Comparison of ENCODE assay signal across 14 cellular contexts in genomic region chr5:15021286-15022046, GRCh38.
DNase-seq lines count a peak whose midpoint lies in the region; ATAC-seq and TF ChIP-seq lines count a peak whose summit lies in the region.
"Had no signal": no experiment of that assay in that cellular context is flagged by ENCODE, and none has a peak within 500 bp of the region (broad histone marks: within the 10 kb centered on the region; RNA-seq: fewer than 3 reads in every experiment).

No MANE protein-coding gene starts in this region.

- H3K27ac ChIP-seq in aorta (ENCODE audit: low read depth in 1 of 2, low read length in 2 of 2) = peak overlapping the region; percentile 62 to 86
- H3K27ac ChIP-seq: prostate gland, transverse colon had no signal

- H3K4me1 ChIP-seq in aorta (ENCODE audit: control insufficient read depth in 1 of 2, insufficient read depth in 2 of 2, low read length in 2 of 2) = peaks cover 6 to 9% of the 10 kb centered on the region in 2 donors
- H3K4me1 ChIP-seq: prostate gland, transverse colon had no signal

- 13 to 14% methylated on average over 8 of the region's 8 CpGs for WGBS in aorta, 2 donors

- no peaks in the 10 kb centered on the region for H3K9me3 ChIP-seq in aorta (ENCODE audit: control insufficient read depth, low read length)
- H3K9me3 ChIP-seq: prostate gland, transverse colon had no signal

- in situ Hi-C loops in astrocyte of the cerebellum (cut with HindIII; ENCODE audit: low sequenced_read_pairs) = no loop called here

- no peak overlapping the region for H3K4me3 ChIP-seq in astrocyte of the cerebellum (ENCODE audit: low read depth, low read length)
- no peak overlapping the region for H3K4me3 ChIP-seq in aorta (ENCODE audit: low read length in 2 of 2)
- H3K4me3 ChIP-seq: prostate gland, transverse colon had no signal

- intact Hi-C loops in Right ventricle myocardium inferior (cut with DNase I) (no loop called here), cardiac septum (cut with DNase I) (no loop called here), aorta (cut with DNase I) (loop anchor here (1.0 to 10.0 kb wide), 2 partner anchors 58 to 243 kb away; no protein-coding TSS in a partner anchor)

- peak; percentile 68 for ATAC-seq in Right ventricle myocardium inferior
- ATAC-seq in aorta (ENCODE audit: low FRiP score) = peak; percentile 51
- ATAC-seq: HCT116 had no signal

- no peak for TF ChIP-seq CTCF in astrocyte of the cerebellum (IDR thresholded peaks at IDR 0.05; ENCODE audit: low read depth, low read length, missing control alignments)

- DNase-seq in Right ventricle myocardium inferior (ENCODE audit: missing footprints) (no peak), cardiac septum (ENCODE audit: low spot score) (no peak), astrocyte of the cerebellum (ENCODE audit: low read depth) (peak; percentile 47), hepatic stellate cell (ENCODE audit: low spot score) (peak; percentile 81), aorta (peak in 1 of 2 donors; percentile 77), activated gamma-delta T cell treated with Interleukin-2 at 50 U/mL for 16 hours (no peak), NCI-H69 (lab: John Stamatoyannopoulos, UW) (no peak)
- no peak for DNase-seq in activated CD4-positive, alpha-beta T cell treated with anti-CD3 and anti-CD28 coated beads, Interleukin-2, amount 50 U/mL, for 4 hours
- DNase-seq: activated CD8-positive, alpha-beta memory T cell treated with anti-CD3 and anti-CD28 coated beads for 24 hours; GF-D8; NCI-H510A treated with DMSO at 0.1 percent for 48 hours; transverse colon had no signal

- H3K27me3 ChIP-seq in aorta (ENCODE audit: control insufficient read depth in 1 of 2, insufficient read depth in 2 of 2, low read length in 1 of 2) = no peaks in the 10 kb centered on the region
- H3K27me3 ChIP-seq: transverse colon had no signal

- no peaks in the 10 kb centered on the region for H3K36me3 ChIP-seq in aorta (ENCODE audit: control insufficient read depth in 1 of 2, insufficient read depth in 2 of 2, low read length in 1 of 2)
- H3K36me3 ChIP-seq: prostate gland, transverse colon had no signal

Comparison
In these comparisons a context has a peak if more than half of its experiments do, and no peak if none do; other contexts are left out.
1. DNase-seq: peak in astrocyte of the cerebellum (single experiment) and hepatic stellate cell (single experiment); none in Right ventricle myocardium inferior (single experiment), cardiac septum (single experiment), activated gamma-delta T cell treated with Interleukin-2 at 50 U/mL for 16 hours (single experiment), activated CD4-positive, alpha-beta T cell treated with anti-CD3 and anti-CD28 coated beads, Interleukin-2, amount 50 U/mL, for 4 hours (0 of 2) and NCI-H69 (single experiment).
2. intact Hi-C loops: an anchor here in aorta (1.0 to 10.0 kb wide); none called in Right ventricle myocardium inferior and cardiac septum.